In genomic region chr18:75475228-75475627, GRCh38 we compare ENCODE assay signal across 15 cellular contexts. TPM values are rescaled to one million over a fixed set of nuclear protein-coding genes. Genes with fewer than 3 reads are reported as not detected.
DNase-seq lines count a peak whose midpoint lies in the region; ATAC-seq and TF ChIP-seq lines count a peak whose summit lies in the region.
"Had no signal": no experiment of that assay in that cellular context is flagged by ENCODE, and none has a peak within 500 bp of the region (broad histone marks: within the 10 kb centered on the region; RNA-seq: fewer than 3 reads in every experiment).

No MANE protein-coding gene starts in this region.

- no peak for TF ChIP-seq CTCF in AG04450 (IDR thresholded peaks at IDR 0.05; ENCODE audit: low read depth, low read length)
- no peak for TF ChIP-seq CTCF in HFFc6 (IDR thresholded peaks at IDR 0.05)
- no peak for TF ChIP-seq CTCF in mammary epithelial cell (conservative IDR thresholded peaks at IDR 0.05 in 1 of 2, IDR thresholded peaks at IDR 0.05 in 1 of 2; ENCODE audit: extremely low read depth in 1 of 2, insufficient read depth in 1 of 2, low read depth in 1 of 2, low read length in 2 of 2)

- H3K9me3 ChIP-seq in AG04450 (ENCODE audit: control insufficient read depth, insufficient read depth, low read length) (peaks cover 2% of the 10 kb centered on the region; the same call in 1 of the 2 replicates), mammary epithelial cell (replicated peaks; ENCODE audit: insufficient read depth, low read length) (no peaks in the 10 kb centered on the region)
- H3K9me3 ChIP-seq: neutrophil had no signal

- intact Hi-C loops in mammary epithelial cell (cut with micrococcal nuclease): loop anchor here (5.0 kb wide), 3 partner anchors 68 to 513 kb away; no protein-coding TSS in a partner anchor

- H3K4me1 ChIP-seq in mammary epithelial cell (ENCODE audit: insufficient read depth, low read length): peaks cover 5% of the 10 kb centered on the region

- H3K27ac Mint-ChIP-seq in HFFc6: peak overlapping the region; percentile 78

- H3K4me3 ChIP-seq in AG04450 (ENCODE audit: low read depth, low read length) (no peak overlapping the region), mammary epithelial cell (replicated peaks in 1 of 3; ENCODE audit: insufficient read depth in 1 of 3, low read depth in 2 of 3, low read length in 3 of 3) (no peak overlapping the region)

- H3K9ac ChIP-seq in mammary epithelial cell (ENCODE audit: insufficient read depth, low read length): no peak overlapping the region

- H3K4me1 Mint-ChIP-seq in HFFc6 (ENCODE audit: low read depth): peaks cover 62% of the 10 kb centered on the region

- DNase-seq in AG04450 (ENCODE audit: low read depth, low spot score): peak; percentile 70
- DNase-seq in HFFc6: peak; percentile 91
- DNase-seq in mammary epithelial cell: peak; percentile 54
- DNase-seq in kidney tubule cell (ENCODE audit: low spot score): peak; percentile 38
- no peak for DNase-seq in activated gamma-delta T cell (lab: John Stamatoyannopoulos, UW)
- no peak for DNase-seq in epidermal melanocyte (ENCODE audit: insufficient read length, low spot score)
- no peak for DNase-seq in stimulated activated naive CD8-positive, alpha-beta T cell treated with anti-CD3 and anti-CD28 coated beads, Interleukin-15, Interleukin-2, amounts not matched to agents 100 U/mL and 50 U/mL, for 24 hours
- no peak for DNase-seq in NCI-H2171 (lab: John Stamatoyannopoulos, UW)
- DNase-seq: activated CD4-positive, alpha-beta T cell treated with anti-CD3 and anti-CD28 coated beads, Interleukin-2, amount 50 U/mL, for 48 hours; activated effector memory CD4-positive, alpha-beta T cell treated with anti-CD3 and anti-CD28 coated beads, Interleukin-2, amount 50 U/mL, for 16 hours; glutamatergic neuron; OCI-M1 had no signal

- no TSS peak for BruUV-seq in mammary epithelial cell (replicated peaks; lab: Mats Ljungman, UMichigan)

- no peaks in the 10 kb centered on the region for H3K27me3 ChIP-seq in AG04450 (ENCODE audit: control insufficient read depth, insufficient read depth, low read length)
- H3K27me3 ChIP-seq in mammary epithelial cell (ENCODE audit: insufficient read depth, low read length): peaks cover 1% of the 10 kb centered on the region

- WGBS in mammary epithelial cell (ENCODE audit: low coverage, missing lambda C conversion rate): 50% methylated on average over 2 of the region's 2 CpGs

- CTCF ChIA-PET in AG04450 (lab: Charles Lee): interaction anchor here (0.6 to 1.5 kb wide), 4 partner anchors 10 to 570 kb away, joined by 4 to 5 read pairs (median 4); no protein-coding TSS in a partner anchor
- CTCF ChIA-PET in mammary epithelial cell (lab: Charles Lee; ENCODE audit: low non-redundant PET): no interaction called here

- H4K20me1 ChIP-seq in mammary epithelial cell (ENCODE audit: insufficient read depth, low read length): no peaks in the 10 kb centered on the region

- no peak overlapping the region for H2AFZ ChIP-seq in mammary epithelial cell (ENCODE audit: low read depth, low read length)

- H3K27ac ChIP-seq in AG04450 (ENCODE audit: low read depth, low read length): peak overlapping the region; percentile 54
- no peak overlapping the region for H3K27ac ChIP-seq in mammary epithelial cell (ENCODE audit: insufficient read depth, low read depth, low read length)
- H3K27ac ChIP-seq: neutrophil had no signal

- H3K4me3 Mint-ChIP-seq in HFFc6: peak overlapping the region; percentile 57

- POLR2A ChIA-PET in AG04450 (lab: Yijun Ruan, JAX): interaction anchor here (0.7 kb wide), 1 partner anchor 24 kb away, joined by 6 read pairs; no protein-coding TSS in a partner anchor

- no peaks in the 10 kb centered on the region for H3K36me3 ChIP-seq in mammary epithelial cell (ENCODE audit: insufficient read depth, low read length)
- H3K36me3 ChIP-seq: neutrophil had no signal

- no peaks in the 10 kb centered on the region for H3K36me3 Mint-ChIP-seq in HFFc6 (ENCODE audit: low read depth)

- H3K27me3 Mint-ChIP-seq in HFFc6 (ENCODE audit: insufficient read depth): no peaks in the 10 kb centered on the region

- in situ Hi-C loops in mammary epithelial cell (cut with MboI; ENCODE audit: low sequenced_read_pairs in 2 of 2): loop anchor here in 1 of 2 donors (25.0 kb wide), 1 partner anchor 263 kb away; the partner anchor contains the start of genes PTGR3 and TSHZ1

- H3K4me2 ChIP-seq in mammary epithelial cell (ENCODE audit: insufficient read depth, low read depth, low read length): no peak overlapping the region

- dilution Hi-C loops in mammary epithelial cell (cut with HindIII; ENCODE audit: low sequenced_read_pairs): loop anchor here (5.0 kb wide), 1 partner anchor 98 kb away; no protein-coding TSS in a partner anchor

- no peak for ATAC-seq in stimulated activated naive CD8-positive, alpha-beta T cell treated with anti-CD3 and anti-CD28 coated beads, Interleukin-15, Interleukin-2, amounts not matched to agents 100 U/mL and 50 U/mL, for 24 hours

- no peaks in the 10 kb centered on the region for H3K79me2 ChIP-seq in mammary epithelial cell (ENCODE audit: insufficient read depth, low read length)

- no peaks in the 10 kb centered on the region for H3K9me3 Mint-ChIP-seq in HFFc6

RNA-seq across cellular contexts. Expression of gene SMIM21, which starts 47.7 kb away (rescaled TPM):
- polyA plus RNA-seq in AG04450 (2011; rRNA removed) (not detected in 2 replicates), mammary epithelial cell (not detected)
- not detected in 2 replicates for polyA minus RNA-seq in AG04450 (2011; rRNA and poly(A)+ RNA removed)
- total RNA-seq in HFFc6 (2021; fragmentation: NEBNext Ultra II Directional; extraction: Animal tissue kit (Norgen Biotek cat#: 25700)): not detected
- total RNA-seq in mammary epithelial cell: not detected
- polyA minus RNA-seq in mammary epithelial cell: not detected
- total RNA-seq: lower leg skin; T-helper 2 cell treated with Interferon-gamma antibody and Interleukin-4, amounts not matched to agents 100 ng/mL and 5 ng/mL, for 36 hours had no signal

Comparison
In these comparisons a context has a peak if more than half of its experiments do, and no peak if none do; other contexts are left out.
1. DNase-seq: peak in AG04450 (single experiment), HFFc6 (single experiment), mammary epithelial cell (single experiment) and kidney tubule cell (single experiment); none in activated gamma-delta T cell (single experiment), epidermal melanocyte (single experiment), stimulated activated naive CD8-positive, alpha-beta T cell treated with anti-CD3 and anti-CD28 coated beads, Interleukin-15, Interleukin-2, amounts not matched to agents 100 U/mL and 50 U/mL, for 24 hours (single experiment) and NCI-H2171 (single experiment).